Comparison of ENCODE assay signal across 15 cellular contexts in the genomic region with DNA sequence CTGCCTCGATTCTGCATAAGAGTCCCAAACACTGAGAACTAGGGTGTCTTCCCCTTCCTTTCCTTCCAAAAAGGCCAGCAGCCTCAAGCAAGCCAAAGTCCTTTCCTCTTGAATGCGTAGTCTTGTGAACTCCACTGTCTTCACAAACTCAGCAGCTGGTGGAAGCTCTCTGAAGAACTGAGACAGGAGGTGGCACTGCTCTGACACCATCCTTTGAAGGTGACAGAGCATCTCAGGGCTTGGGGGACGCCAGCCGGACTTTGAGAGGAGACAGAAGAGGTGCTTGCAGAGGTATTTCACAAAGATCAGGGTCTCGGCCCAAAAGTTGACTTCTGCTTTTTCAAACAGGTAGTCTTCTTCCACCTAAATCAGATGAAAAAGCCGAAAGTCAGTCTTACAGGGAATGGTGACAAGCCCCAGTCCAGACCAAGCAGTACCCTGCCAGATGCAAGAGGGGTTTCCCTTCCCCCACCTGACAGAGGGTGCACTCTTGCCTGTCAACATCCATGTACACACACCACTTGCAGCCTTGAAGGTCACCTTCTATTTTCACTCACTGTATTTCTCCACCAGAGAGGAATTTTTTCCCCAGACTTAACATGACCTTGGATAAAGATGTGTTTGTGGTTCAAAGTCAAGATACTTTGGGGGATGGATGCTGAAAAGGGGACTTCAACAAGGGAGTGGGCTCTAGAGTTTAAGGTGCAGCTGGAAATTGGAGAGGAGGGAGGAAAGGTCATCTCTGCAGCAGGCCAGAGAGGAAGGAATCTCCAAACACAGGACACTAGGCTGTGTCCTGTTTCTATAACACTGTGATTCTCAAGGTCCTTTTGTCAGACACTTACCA. TPM values are rescaled to one million over a fixed set of nuclear protein-coding genes. Genes with fewer than 3 reads are reported as not detected.
A peak's percentile ranks its signal among the peaks of the same experiment; 100 is the strongest.
DNase-seq lines count a peak whose midpoint lies in the region; ATAC-seq and TF ChIP-seq lines count a peak whose summit lies in the region.
"Had no signal": no experiment of that assay in that cellular context is flagged by ENCODE, and none has a peak within 500 bp of the region (broad histone marks: within the 10 kb centered on the region; RNA-seq: fewer than 3 reads in every experiment).

No MANE protein-coding gene starts in this region.

- peaks cover 17% of the 10 kb centered on the region for H3K4me1 ChIP-seq in testis

- TF ChIP-seq POLR2A in testis (IDR thresholded peaks at IDR 0.05) = no peak

- H3K27me3 ChIP-seq in testis = no peaks in the 10 kb centered on the region
- H3K27me3 ChIP-seq: vagina had no signal

- H3K27me3 Mint-ChIP-seq in activated T-cell treated with anti-CD3 and anti-CD28 coated beads, Interleukin-2, amount 50 U/mL, for 72 hours (ENCODE audit: low read depth) = no peaks in the 10 kb centered on the region
- H3K27me3 Mint-ChIP-seq: activated CD4-positive, alpha-beta memory T cell treated with anti-CD3 and anti-CD28 coated beads for 36 hours; stimulated activated naive CD8-positive, alpha-beta T cell treated with anti-CD3 and anti-CD28 coated beads, Interleukin-15, Interleukin-2, amounts not matched to agents 100 ng/mL and 50 ng/mL, for 24 hours had no signal

- DNase-seq in activated T-cell treated with anti-CD3 and anti-CD28 coated beads, Interleukin-2, amount 50 U/mL, for 72 hours = no peak
- DNase-seq in activated T-cell treated with anti-CD3 and anti-CD28 coated beads, Interleukin-2, amount 50 U/mL, for 48 hours = no peak
- no peak for DNase-seq in RWPE1 (ENCODE audit: low spot score)
- DNase-seq in left lobe of liver (ENCODE audit: low spot score) = peak; percentile 41
- peak; percentile 48 for DNase-seq in testis
- DNase-seq in kidney tubule cell (ENCODE audit: low spot score) = no peak
- DNase-seq in NCI-H2107 treated with DMSO at 0.1 percent for 48 hours (lab: John Stamatoyannopoulos, UW; ENCODE audit: unreplicated experiment) = no peak
- DNase-seq: activated CD4-positive, alpha-beta memory T cell treated with anti-CD3 and anti-CD28 coated beads for 36 hours; EL; left colon; NCI-H1694; NCI-H446 had no signal

- H3K36me3 ChIP-seq in testis (ENCODE audit: low read depth, missing control alignments) = no peaks in the 10 kb centered on the region

- H3K4me3 Mint-ChIP-seq in activated T-cell treated with anti-CD3 and anti-CD28 coated beads, Interleukin-2, amount 50 U/mL, for 72 hours = no peak overlapping the region
- H3K4me3 Mint-ChIP-seq: activated CD4-positive, alpha-beta memory T cell treated with anti-CD3 and anti-CD28 coated beads for 36 hours; stimulated activated naive CD8-positive, alpha-beta T cell treated with anti-CD3 and anti-CD28 coated beads, Interleukin-15, Interleukin-2, amounts not matched to agents 100 ng/mL and 50 ng/mL, for 24 hours had no signal

- no peak for ATAC-seq in activated T-cell treated with anti-CD3 and anti-CD28 coated beads, Interleukin-2, amount 50 U/mL, for 72 hours (replicated peaks in 1 of 2)
- ATAC-seq in left lobe of liver (no peak), HG02884 (IDR thresholded peaks at IDR 0.05; ENCODE audit: unreplicated experiment) (no peak)
- ATAC-seq: left colon had no signal

- H3K4me1 Mint-ChIP-seq in activated T-cell treated with anti-CD3 and anti-CD28 coated beads, Interleukin-2, amount 50 U/mL, for 72 hours (ENCODE audit: low read depth) = peaks cover 25% of the 10 kb centered on the region

- H3K4me3 ChIP-seq in testis = no peak overlapping the region
- H3K4me3 ChIP-seq: vagina had no signal

- peak overlapping the region; percentile 47 for H3K27ac ChIP-seq in RWPE1
- no peak overlapping the region for H3K27ac ChIP-seq in testis
- H3K27ac ChIP-seq: vagina had no signal

- intact Hi-C loops in testis (cut with DNase I; ENCODE audit: low total_unique reads) = no loop called here

- 78 to 93% methylated on average over 5 to 6 of the region's 6 CpGs for WGBS in testis, 2 donors

- CTCF ChIA-PET in RWPE1 (lab: Yijun Ruan, JAX) = interaction anchor here (0.5 to 1.6 kb wide), 2 partner anchors 253 to 451 kb away, joined by 3 read pairs; no protein-coding TSS in a partner anchor

- H3K27ac Mint-ChIP-seq in activated T-cell treated with anti-CD3 and anti-CD28 coated beads, Interleukin-2, amount 50 U/mL, for 72 hours = peak overlapping the region; percentile 2
- H3K27ac Mint-ChIP-seq: activated CD4-positive, alpha-beta memory T cell treated with anti-CD3 and anti-CD28 coated beads for 36 hours; stimulated activated naive CD8-positive, alpha-beta T cell treated with anti-CD3 and anti-CD28 coated beads, Interleukin-15, Interleukin-2, amounts not matched to agents 100 ng/mL and 50 ng/mL, for 24 hours had no signal

- H3K36me3 Mint-ChIP-seq in activated T-cell treated with anti-CD3 and anti-CD28 coated beads, Interleukin-2, amount 50 U/mL, for 72 hours (ENCODE audit: insufficient read depth in 2 of 2) = peaks cover 2% of the 10 kb centered on the region in 2 donors

- H3K9me3 Mint-ChIP-seq in activated T-cell treated with anti-CD3 and anti-CD28 coated beads, Interleukin-2, amount 50 U/mL, for 72 hours = no peaks in the 10 kb centered on the region
- H3K9me3 Mint-ChIP-seq: activated CD4-positive, alpha-beta memory T cell treated with anti-CD3 and anti-CD28 coated beads for 36 hours; stimulated activated naive CD8-positive, alpha-beta T cell treated with anti-CD3 and anti-CD28 coated beads, Interleukin-15, Interleukin-2, amounts not matched to agents 100 ng/mL and 50 ng/mL, for 24 hours had no signal

- no peaks in the 10 kb centered on the region for H3K9me3 ChIP-seq in testis
- H3K9me3 ChIP-seq: vagina had no signal

- POLR2A ChIA-PET in RWPE1 (lab: Yijun Ruan, JAX; ENCODE audit: low non-redundant PET) = no interaction called here

- TF ChIP-seq CTCF in RWPE1 (conservative IDR thresholded peaks at IDR 0.05; ENCODE audit: low read depth) = no peak
- no peak for TF ChIP-seq CTCF in testis (IDR thresholded peaks at IDR 0.05)

RNA-seq across cellular contexts. Expression of a gene that starts 4.8 kb away (rescaled TPM):
- 10 to 100 TPM; 70.8 to 86.4 TPM for total RNA-seq in activated T-cell treated with anti-CD3 and anti-CD28 coated beads, Interleukin-2, amount 50 U/mL, for 72 hours
- total RNA-seq in left lobe of liver (60.6 TPM), testis (10 to 100 TPM; 35.7 to 54.4 TPM)
- 45.4 TPM for polyA plus RNA-seq in testis (ENCODE audit: insufficient read depth, low read depth, low replicate concordance)

Comparison
In these comparisons a context has a peak if more than half of its experiments do, and no peak if none do; other contexts are left out.
1. DNase-seq: peak in left lobe of liver (single experiment) and testis (single experiment); none in activated T-cell treated with anti-CD3 and anti-CD28 coated beads, Interleukin-2, amount 50 U/mL, for 72 hours (0 of 2), activated T-cell treated with anti-CD3 and anti-CD28 coated beads, Interleukin-2, amount 50 U/mL, for 48 hours (0 of 2), RWPE1 (single experiment), kidney tubule cell (single experiment) and NCI-H2107 treated with DMSO at 0.1 percent for 48 hours (single experiment).